ENCODE assay signal across 11 cellular contexts in genomic region chrX:2320580-2321327, GRCh38.
A peak's percentile ranks its signal among the peaks of the same experiment; 100 is the strongest.
DNase-seq lines count a peak whose midpoint lies in the region; ATAC-seq and TF ChIP-seq lines count a peak whose summit lies in the region.
"Had no signal": no experiment of that assay in that cellular context is flagged by ENCODE, and none has a peak within 500 bp of the region (broad histone marks: within the 10 kb centered on the region; RNA-seq: fewer than 3 reads in every experiment).

No MANE protein-coding gene starts in this region.

- H2AK5ac ChIP-seq in trophoblast cell (ENCODE audit: low read length) = no peak overlapping the region

- no peak overlapping the region for H3K18ac ChIP-seq in trophoblast cell (ENCODE audit: low read length)

- no peak overlapping the region for H4K91ac ChIP-seq in trophoblast cell (ENCODE audit: low read depth, low read length)

- no peak overlapping the region for H2BK120ac ChIP-seq in trophoblast cell (ENCODE audit: insufficient read depth, low read length, poor library complexity)

- H2AFZ ChIP-seq in trophoblast cell (ENCODE audit: insufficient read depth, low read length, poor library complexity) = no peak overlapping the region

- H3K27me3 Mint-ChIP-seq in WTC11 (ENCODE audit: low read depth) = no peaks in the 10 kb centered on the region
- H3K27me3 Mint-ChIP-seq: CD4-positive, alpha-beta memory T cell had no signal

- H3K27me3 ChIP-seq in BJ (ENCODE audit: control insufficient read depth, insufficient read depth, low read length) = no peaks in the 10 kb centered on the region
- H3K27me3 ChIP-seq in trophoblast cell (ENCODE audit: insufficient read depth, low read length) = no peaks in the 10 kb centered on the region

- H3K14ac ChIP-seq in trophoblast cell (ENCODE audit: low read length) = no peak overlapping the region

- no peak overlapping the region for H3K4me3 Mint-ChIP-seq in WTC11
- H3K4me3 Mint-ChIP-seq: activated naive CD4-positive, alpha-beta T cell treated with anti-CD3 and anti-CD28 coated beads for 36 hours; CD4-positive, alpha-beta memory T cell had no signal

- peaks cover 5% of the 10 kb centered on the region for H3K4me1 Mint-ChIP-seq in WTC11

- no peak overlapping the region for H2BK12ac ChIP-seq in trophoblast cell (ENCODE audit: low read length)

- intact Hi-C loops in left cardiac atrium (cut with DNase I) = loop anchor here in 1 of 2 donors (10.0 kb wide), 2 partner anchors 174 to 866 kb away; partner anchors contain the start of gene ASMTL

- peaks cover 17% of the 10 kb centered on the region for H3K36me3 Mint-ChIP-seq in WTC11

- ATAC-seq in WTC11 = no peak
- ATAC-seq in left cardiac atrium = peak; percentile 59 to 80
- ATAC-seq in GM21390 (IDR thresholded peaks at IDR 0.05; ENCODE audit: unreplicated experiment) = no peak

- H3K4me2 ChIP-seq in trophoblast cell (ENCODE audit: low read length) = no peak overlapping the region

- no peak overlapping the region for H2BK5ac ChIP-seq in trophoblast cell (ENCODE audit: low read depth, low read length, poor library complexity)

- H4K8ac ChIP-seq in trophoblast cell (ENCODE audit: low read depth, low read length) = no peak overlapping the region

- POLR2A ChIA-PET in BJ (lab: Charles Lee) (no interaction called here), WTC11 (lab: Charles Lee) (no interaction called here)

- TF ChIP-seq CTCF in BJ (IDR thresholded peaks at IDR 0.05; ENCODE audit: insufficient read depth, low read depth, low read length) (no peak), WTC11 (IDR thresholded peaks at IDR 0.05) (no peak)

- no CpG with 5 or more reads among the region's 20 CpGs for WGBS in trophoblast cell (ENCODE audit: extremely low coverage, insufficient coverage, insufficient read length)

- no peak overlapping the region for H3K23ac ChIP-seq in trophoblast cell (ENCODE audit: low read length)

- H3K9me3 ChIP-seq in trophoblast cell (ENCODE audit: insufficient read depth, low read depth, low read length) = no peaks in the 10 kb centered on the region

- H3K27ac ChIP-seq in trophoblast cell (ENCODE audit: low read depth, low read length) = no peak overlapping the region
- H3K27ac ChIP-seq: epithelial cell of prostate had no signal

- H4K12ac ChIP-seq in trophoblast cell (ENCODE audit: low read depth, low read length) = no peak overlapping the region

- H3K9ac ChIP-seq in trophoblast cell (ENCODE audit: low read length) = no peak overlapping the region

- H3K36me3 ChIP-seq in BJ (ENCODE audit: control insufficient read depth, insufficient read depth, low read length) = no peaks in the 10 kb centered on the region
- H3K36me3 ChIP-seq in trophoblast cell (ENCODE audit: control insufficient read depth in 1 of 2, insufficient read depth in 2 of 2, low read length in 2 of 2) = no peaks in the 10 kb centered on the region

- H3K4me3 ChIP-seq in BJ (ENCODE audit: low read depth, low read length) (no peak overlapping the region), trophoblast cell (ENCODE audit: low read depth, low read length) (no peak overlapping the region)

- DNase-seq in BJ (ENCODE audit: low read depth) (peak; percentile 57), WTC11 (ENCODE audit: low spot score) (no peak), left cardiac atrium (peak; percentile 67), trophoblast cell (peak; percentile 56), cortex of kidney (lab: John Stamatoyannopoulos, UW) (no peak), NCI-H526 treated with DMSO at 0.1 percent for 48 hours (lab: John Stamatoyannopoulos, UW) (no peak), SIG-M5 (lab: John Stamatoyannopoulos, UW) (no peak)
- DNase-seq: activated naive CD4-positive, alpha-beta T cell treated with anti-CD3 and anti-CD28 coated beads for 36 hours; CD4-positive, alpha-beta memory T cell had no signal

- CTCF ChIA-PET in BJ (lab: Yijun Ruan, JAX) (no interaction called here), WTC11 (lab: Charles Lee) (no interaction called here)

- peak overlapping the region; percentile 17; the same call in 1 of the 2 replicates for H3K27ac Mint-ChIP-seq in WTC11
- H3K27ac Mint-ChIP-seq: activated naive CD4-positive, alpha-beta T cell treated with anti-CD3 and anti-CD28 coated beads for 36 hours; CD4-positive, alpha-beta memory T cell had no signal

- H3K9me3 Mint-ChIP-seq in WTC11 = peaks cover 14% of the 10 kb centered on the region

- H3K4me1 ChIP-seq in trophoblast cell (ENCODE audit: control insufficient read depth in 1 of 2, insufficient read depth in 2 of 2, low read length in 2 of 2) = peaks cover 3 to 5% of the 10 kb centered on the region in 2 experiments

- H3K79me2 ChIP-seq in trophoblast cell (ENCODE audit: control insufficient read depth, insufficient read depth, low read length, poor library complexity) = no peaks in the 10 kb centered on the region

- H3K4ac ChIP-seq in trophoblast cell (ENCODE audit: low read depth, low read length) = no peak overlapping the region

- no peaks in the 10 kb centered on the region for H3K79me1 ChIP-seq in trophoblast cell (ENCODE audit: low read length)

TF ChIP-seq in WTC11, 78 proteins besides CTCF, POLR2A, EP300 and RAD21:
- TF ChIP-seq GABPB1 (CRISPR knock-in tag; IDR thresholded peaks at IDR 0.05) = peak; percentile 94
- TF ChIP-seq, protein P1, sequence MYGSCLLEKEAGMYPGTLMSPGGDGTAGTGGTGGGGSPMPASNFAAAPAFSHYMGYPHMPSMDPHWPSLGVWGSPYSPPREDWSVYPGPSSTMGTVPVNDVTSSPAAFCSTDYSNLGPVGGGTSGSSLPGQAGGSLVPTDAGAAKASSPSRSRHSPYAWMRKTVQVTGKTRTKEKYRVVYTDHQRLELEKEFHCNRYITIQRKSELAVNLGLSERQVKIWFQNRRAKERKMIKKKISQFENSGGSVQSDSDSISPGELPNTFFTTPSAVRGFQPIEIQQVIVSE (CRISPR knock-in tag; IDR thresholded peaks at IDR 0.05; ENCODE audit: borderline replicate concordance) = no peak

Comparison
In these comparisons a context has a peak if more than half of its experiments do, and no peak if none do; other contexts are left out.
1. DNase-seq: peak in BJ (single experiment), left cardiac atrium (single experiment) and trophoblast cell (2 of 2); none in WTC11 (single experiment), cortex of kidney (single experiment), NCI-H526 treated with DMSO at 0.1 percent for 48 hours (single experiment) and SIG-M5 (single experiment).
2. ATAC-seq: peak in left cardiac atrium (2 of 2); none in WTC11 (single experiment) and GM21390 (single experiment).